Comparison of ENCODE assay signal across 27 cellular contexts in genomic region chr5:41508186-41508585, GRCh38. TPM values are rescaled to one million over a fixed set of nuclear protein-coding genes. Genes with fewer than 3 reads are reported as not detected.
DNase-seq lines count a peak whose midpoint lies in the region; ATAC-seq and TF ChIP-seq lines count a peak whose summit lies in the region.
"Had no signal": no experiment of that assay in that cellular context is flagged by ENCODE, and none has a peak within 500 bp of the region (broad histone marks: within the 10 kb centered on the region; RNA-seq: fewer than 3 reads in every experiment).

No MANE protein-coding gene starts in this region.

- H4K20me1 ChIP-seq in SK-N-SH (ENCODE audit: insufficient read depth) (no peaks in the 10 kb centered on the region), neural progenitor cell (ENCODE audit: low read depth) (peaks cover 5% of the 10 kb centered on the region)
- H4K20me1 ChIP-seq: BLaER1 treated with 17β-estradiol and CSF1 and Interleukin-3, amounts not matched to agents 10 nM and 100 nM had no signal

- H3K36me3 Mint-ChIP-seq in neural progenitor cell = no peaks in the 10 kb centered on the region
- H3K36me3 Mint-ChIP-seq: activated naive CD4-positive, alpha-beta T cell treated with anti-CD3 and anti-CD28 coated beads, Interleukin-2, amount 50 U/mL, for 24 hours had no signal

- H2AFZ ChIP-seq in SK-N-SH (ENCODE audit: low read depth) (no peak overlapping the region), neural progenitor cell (replicated peaks) (no peak overlapping the region)

- no peaks in the 10 kb centered on the region for H3K9me2 ChIP-seq in SK-N-SH

- H3K4me2 ChIP-seq in SK-N-SH (no peak overlapping the region), neural progenitor cell (no peak overlapping the region)
- H3K4me2 ChIP-seq: BLaER1 treated with 17β-estradiol and CSF1 and Interleukin-3, amounts not matched to agents 10 nM and 100 nM had no signal

- peaks cover 2% of the 10 kb centered on the region for H3K9me3 Mint-ChIP-seq in neural progenitor cell
- H3K9me3 Mint-ChIP-seq: activated naive CD4-positive, alpha-beta T cell treated with anti-CD3 and anti-CD28 coated beads, Interleukin-2, amount 50 U/mL, for 24 hours; stimulated activated naive CD8-positive, alpha-beta T cell treated with anti-CD3 and anti-CD28 coated beads, Interleukin-15, Interleukin-2, amounts not matched to agents 100 ng/mL and 50 ng/mL, for 24 hours had no signal

- no peak for ATAC-seq in SK-N-SH treated with all-trans-retinoic acid at 6 μM for 48 hours
- ATAC-seq: T-helper 17 cell had no signal

- TF ChIP-seq RAD21 in SK-N-SH (IDR thresholded peaks at IDR 0.05; ENCODE audit: low read length) = no peak

- peaks cover 19% of the 10 kb centered on the region for H3K4me1 Mint-ChIP-seq in neural progenitor cell
- H3K4me1 Mint-ChIP-seq: activated naive CD4-positive, alpha-beta T cell treated with anti-CD3 and anti-CD28 coated beads, Interleukin-2, amount 50 U/mL, for 24 hours; T-helper 17 cell had no signal

- H3K27me3 ChIP-seq in SK-N-SH (ENCODE audit: insufficient read depth) (0 out of 2 replicates have a peak, but pooled peaks cover 9% of the 10 kb centered on the region), adipocyte (replicated peaks; ENCODE audit: control insufficient read depth, insufficient read depth, low read length) (peaks cover 10% of the 10 kb centered on the region), neural progenitor cell (peaks cover 80% of the 10 kb centered on the region)
- H3K27me3 ChIP-seq: ascending aorta; BLaER1 treated with 17β-estradiol and CSF1 and Interleukin-3, amounts not matched to agents 10 nM and 100 nM; SJCRH30 had no signal

- TF ChIP-seq CTCF in SK-N-SH (IDR thresholded peaks at IDR 0.05) (no peak), neural progenitor cell (IDR thresholded peaks at IDR 0.05) (no peak)

- H3K9me3 ChIP-seq in SK-N-SH = no peaks in the 10 kb centered on the region
- no peaks in the 10 kb centered on the region for H3K9me3 ChIP-seq in adipocyte (ENCODE audit: control insufficient read depth, low read length)
- no peaks in the 10 kb centered on the region for H3K9me3 ChIP-seq in neural progenitor cell (ENCODE audit: low read depth)
- H3K9me3 ChIP-seq: ascending aorta, esophagus squamous epithelium, SJCRH30, tibial artery had no signal

- H3K36me3 ChIP-seq in SK-N-SH (replicated peaks in 1 of 2; ENCODE audit: control insufficient read depth in 1 of 2, insufficient read depth in 2 of 2, low read length in 1 of 2) = no peaks in the 10 kb centered on the region
- H3K36me3 ChIP-seq in adipocyte (ENCODE audit: control insufficient read depth, insufficient read depth, low read length, severe bottlenecking) = no peaks in the 10 kb centered on the region
- H3K36me3 ChIP-seq in neural progenitor cell = no peaks in the 10 kb centered on the region
- H3K36me3 ChIP-seq: ascending aorta; BLaER1 treated with 17β-estradiol and CSF1 and Interleukin-3, amounts not matched to agents 10 nM and 100 nM; esophagus squamous epithelium; SJCRH30; tibial artery had no signal

- H3F3A ChIP-seq in SK-N-SH (replicated peaks; ENCODE audit: insufficient read depth) = no peaks in the 10 kb centered on the region
- H3F3A ChIP-seq in neural progenitor cell (ENCODE audit: low read depth) = no peaks in the 10 kb centered on the region

- peaks cover 34% of the 10 kb centered on the region for H3K27me3 Mint-ChIP-seq in neural progenitor cell (ENCODE audit: insufficient read depth, low read depth)

- H3K27ac Mint-ChIP-seq in neural progenitor cell = no peak overlapping the region
- H3K27ac Mint-ChIP-seq: activated CD4-positive, alpha-beta T cell treated with anti-CD3 and anti-CD28 coated beads, Interleukin-2, amount 10 ng/mL, durations not matched to agents 7 days and 5 days; activated naive CD4-positive, alpha-beta T cell treated with anti-CD3 and anti-CD28 coated beads, Interleukin-2, amount 50 U/mL, for 24 hours; naive B cell; stimulated activated naive CD8-positive, alpha-beta T cell treated with anti-CD3 and anti-CD28 coated beads, Interleukin-15, Interleukin-2, amounts not matched to agents 100 ng/mL and 50 ng/mL, for 24 hours; T-helper 17 cell had no signal

- H3K27ac ChIP-seq in SK-N-SH (ENCODE audit: low read depth in 2 of 2, low read length in 1 of 2) = peak overlapping the region in 1 of 2 experiments; percentile 93; a peak in 2 of 4 replicates
- no peak overlapping the region for H3K27ac ChIP-seq in neural progenitor cell
- H3K27ac ChIP-seq: ascending aorta; BLaER1 treated with 17β-estradiol and CSF1 and Interleukin-3, amounts not matched to agents 10 nM and 100 nM; esophagus squamous epithelium; SJCRH30; tibial artery; VCaP had no signal

- peak overlapping the region; percentile 64 for H3K4me3 Mint-ChIP-seq in neural progenitor cell
- H3K4me3 Mint-ChIP-seq: activated CD4-positive, alpha-beta T cell treated with anti-CD3 and anti-CD28 coated beads, Interleukin-2, amount 10 ng/mL, durations not matched to agents 7 days and 5 days; activated naive CD4-positive, alpha-beta T cell treated with anti-CD3 and anti-CD28 coated beads, Interleukin-2, amount 50 U/mL, for 24 hours; naive B cell; stimulated activated naive CD8-positive, alpha-beta T cell treated with anti-CD3 and anti-CD28 coated beads, Interleukin-15, Interleukin-2, amounts not matched to agents 100 ng/mL and 50 ng/mL, for 24 hours; T-helper 17 cell had no signal

- CTCF ChIA-PET in SK-N-SH (lab: Yijun Ruan, JAX) = interaction anchor here (0.9 to 6.4 kb wide), 18 partner anchors 9 to 604 kb away, joined by 3 to 38 read pairs (median 4); no protein-coding TSS in a partner anchor

- H3K79me2 ChIP-seq in SK-N-SH (ENCODE audit: insufficient read depth) (no peaks in the 10 kb centered on the region), neural progenitor cell (ENCODE audit: low read depth) (no peaks in the 10 kb centered on the region)

- H3K4me1 ChIP-seq in SK-N-SH (ENCODE audit: control insufficient read depth in 1 of 2, insufficient read depth in 2 of 2, low read depth in 1 of 2, low read length in 1 of 2) (peaks cover 10 to 19% of the 10 kb centered on the region in 2 experiments; a peak in 3 of 4 replicates), adipocyte (ENCODE audit: control insufficient read depth, insufficient read depth, low read length) (peaks cover 23% of the 10 kb centered on the region), neural progenitor cell (peaks cover 11% of the 10 kb centered on the region)
- H3K4me1 ChIP-seq: ascending aorta; BLaER1 treated with 17β-estradiol and CSF1 and Interleukin-3, amounts not matched to agents 10 nM and 100 nM; SJCRH30 had no signal

- POLR2A ChIA-PET in SK-N-SH (lab: Yijun Ruan, JAX) = interaction anchor here (0.7 to 1.7 kb wide), 4 partner anchors 22 to 604 kb away, joined by 3 read pairs; no protein-coding TSS in a partner anchor

- H3K9ac ChIP-seq in SK-N-SH (no peak overlapping the region), adipocyte (ENCODE audit: low read length) (no peak overlapping the region), neural progenitor cell (no peak overlapping the region)
- H3K9ac ChIP-seq: BLaER1 treated with 17β-estradiol and CSF1 and Interleukin-3, amounts not matched to agents 10 nM and 100 nM had no signal

- TF ChIP-seq EP300 in SK-N-SH (IDR thresholded peaks at IDR 0.05; ENCODE audit: borderline replicate concordance in 1 of 2, low read depth in 1 of 2, low read length in 1 of 2) = peak in 1 of 2 experiments; percentile 66; a peak in 2 of 4 replicates

- DNase-seq in SK-N-SH (no peak), M059J (ENCODE audit: low read depth) (peak; percentile 89), adipocyte (ENCODE audit: low read depth) (peak; percentile 5), neural progenitor cell (ENCODE audit: low spot score) (no peak), NCI-H1048 (lab: John Stamatoyannopoulos, UW) (no peak), NCI-H526 (lab: John Stamatoyannopoulos, UW) (no peak), KG1 (lab: John Stamatoyannopoulos, UW) (no peak)
- DNase-seq: activated CD4-positive, alpha-beta T cell treated with anti-CD3 and anti-CD28 coated beads, Interleukin-2, amount 10 ng/mL, durations not matched to agents 7 days and 5 days; Calu3; esophagus squamous epithelium; kidney glomerular epithelial cell; mesendoderm; MM.1S; naive B cell; NCI-H2171 treated with DMSO at 0.1 percent for 48 hours; NCI-H526 treated with DMSO at 0.1 percent for 48 hours; retina; SJCRH30; stimulated activated CD4-positive, alpha-beta T cell treated with anti-CD3 and anti-CD28 coated beads, Interleukin-4, amount 100 ng/mL, for 4 hours; T-helper 17 cell; tibial artery had no signal

- H3K4me3 ChIP-seq in SK-N-SH (ENCODE audit: low read depth in 2 of 2, low read length in 1 of 2) (peak overlapping the region in 1 of 2 experiments; percentile 67; a peak in 2 of 4 replicates), adipocyte (ENCODE audit: low read length) (peak overlapping the region; percentile 45), neural progenitor cell (no peak overlapping the region)
- H3K4me3 ChIP-seq: BLaER1 treated with 17β-estradiol and CSF1 and Interleukin-3, amounts not matched to agents 10 nM and 100 nM; SJCRH30 had no signal

TF ChIP-seq in SK-N-SH, 30 proteins besides CTCF, POLR2A, EP300 and RAD21 (continues in another document):
- no peak for TF ChIP-seq ELF1 (IDR thresholded peaks at IDR 0.05)
- TF ChIP-seq YY1 (IDR thresholded peaks at IDR 0.05; ENCODE audit: low read depth) = no peak
- no peak for TF ChIP-seq RXRA (IDR thresholded peaks at IDR 0.05; ENCODE audit: borderline replicate concordance, low read depth)
- TF ChIP-seq FOSL2 (IDR thresholded peaks at IDR 0.05; ENCODE audit: borderline replicate concordance, low read depth) = peak; percentile 58

TF ChIP-seq in SK-N-SH treated with all-trans-retinoic acid at 6 μM for 48 hours, 23 proteins besides CTCF, POLR2A, EP300 and RAD21:
- TF ChIP-seq ESRRG (CRISPR knock-in tag; IDR thresholded peaks at IDR 0.05) = no peak
- TF ChIP-seq TCF4 (CRISPR knock-in tag; IDR thresholded peaks at IDR 0.05; ENCODE audit: borderline replicate concordance) = no peak
- TF ChIP-seq BACH2 (CRISPR knock-in tag; IDR thresholded peaks at IDR 0.05; ENCODE audit: borderline replicate concordance) = no peak
- TF ChIP-seq PPARA (CRISPR knock-in tag; IDR thresholded peaks at IDR 0.05; ENCODE audit: borderline replicate concordance) = no peak

RNA-seq across cellular contexts. Expression of gene PLCXD3, which starts 2.2 kb away (rescaled TPM):
- polyA plus RNA-seq in SK-N-SH (2012; rRNA removed) = 0.15 and 0.34 TPM in 2 replicates
- polyA plus RNA-seq in SK-N-SH (2012; cell fraction: cytosol; rRNA removed) = 0.58 and 0.88 TPM in 2 replicates
- polyA plus RNA-seq in SK-N-SH (2012; cell fraction: nucleus; rRNA removed) = 0.19 and 0.35 TPM in 2 replicates
- 1.3 and 2.4 TPM in 2 replicates for total RNA-seq in M059J (2014; rRNA removed; shearing (Covaris generic))
- 0.09 TPM in 1 of 2 replicates, not detected in the other for total RNA-seq in neural progenitor cell (ENCODE audit: low replicate concordance)
- total RNA-seq: activated CD4-positive, alpha-beta T cell treated with anti-CD3 and anti-CD28 coated beads, Interleukin-2, amount 10 ng/mL, durations not matched to agents 7 days and 5 days; Calu3; SJCRH30; T-helper 17 cell had no signal

Comparison
In these comparisons a context has a peak if more than half of its experiments do, and no peak if none do; other contexts are left out.
1. DNase-seq: peak in M059J (single experiment) and adipocyte (single experiment); none in SK-N-SH (single experiment), neural progenitor cell (single experiment), NCI-H1048 (single experiment), NCI-H526 (0 of 2) and KG1 (single experiment).